ENCODE assay signal across 2 cellular contexts in genomic region chr3:150429767-150430166, GRCh38.
TF ChIP-seq lines count a peak whose summit lies in the region.

No MANE protein-coding gene starts in this region.

TF ChIP-seq in IMR-90, 13 proteins besides CTCF, POLR2A, EP300 and RAD21:
- peak; percentile 99 for TF ChIP-seq MAFK (IDR thresholded peaks at IDR 0.05; ENCODE audit: low read depth, low read length)
- no peak for TF ChIP-seq NFE2L2 (IDR thresholded peaks at IDR 0.05; ENCODE audit: low read depth, low read length)

TF ChIP-seq in K562, 482 proteins besides CTCF, POLR2A, EP300 and RAD21:
- peak; percentile 99 for TF ChIP-seq MAFK (IDR thresholded peaks at IDR 0.05; ENCODE audit: low read length)
- TF ChIP-seq NFE2 (IDR thresholded peaks at IDR 0.05; ENCODE audit: low read depth): peak; percentile 46
- TF ChIP-seq MAFG (tag; conservative IDR thresholded peaks at IDR 0.05): peak; percentile 97
- no peak for TF ChIP-seq ZNF253 (CRISPR knock-in tag; conservative IDR thresholded peaks at IDR 0.05)
- TF ChIP-seq ARNT (IDR thresholded peaks at IDR 0.05): no peak
- no peak for TF ChIP-seq ZBTB2 (IDR thresholded peaks at IDR 0.05)
- peak; percentile 99 for TF ChIP-seq MAFF (IDR thresholded peaks at IDR 0.05; ENCODE audit: low read length)
- no peak for TF ChIP-seq CREB3L1 (IDR thresholded peaks at IDR 0.05; ENCODE audit: borderline replicate concordance, low read depth)
- TF ChIP-seq PBX2 (CRISPR knock-in tag; IDR thresholded peaks at IDR 0.05; ENCODE audit: low read depth): no peak
- TF ChIP-seq PBX2 (tag; conservative IDR thresholded peaks at IDR 0.05; ENCODE audit: low read depth): 0 out of 2 replicates have a peak, but pooled peaks have one; percentile 28
- peak; percentile 36 for TF ChIP-seq MEIS2 (IDR thresholded peaks at IDR 0.05; ENCODE audit: partially characterized antibody)
- no peak for TF ChIP-seq FOXA3 (CRISPR knock-in tag; conservative IDR thresholded peaks at IDR 0.05 in 1 of 2, IDR thresholded peaks at IDR 0.05 in 1 of 2)
- TF ChIP-seq CBX2 (IDR thresholded peaks at IDR 0.05; ENCODE audit: insufficient read depth, low read length, poor library complexity, severe bottlenecking): no peak
- no peak for TF ChIP-seq MAZ (CRISPR knock-in tag; conservative IDR thresholded peaks at IDR 0.05 in 1 of 2, IDR thresholded peaks at IDR 0.05 in 1 of 2)
- no peak for TF ChIP-seq PHB2 (IDR thresholded peaks at IDR 0.05; ENCODE audit: low read depth)
- 0 out of 2 replicates have a peak, but pooled peaks have one; percentile 29 for TF ChIP-seq ARID3A (IDR thresholded peaks at IDR 0.05; ENCODE audit: borderline replicate concordance, low read depth, low read length)
- no peak for TF ChIP-seq ZNF551 (CRISPR knock-in tag; IDR thresholded peaks at IDR 0.05)
- TF ChIP-seq C11orf30 (IDR thresholded peaks at IDR 0.05; ENCODE audit: low read depth): peak; percentile 98
- peak; percentile 99 for TF ChIP-seq ZNF316 (IDR thresholded peaks at IDR 0.05)
